ENCODE assay signal across 25 cellular contexts in genomic region chrX:51296138-51296537, GRCh38.
"Had no signal": no experiment of that assay in that cellular context is flagged by ENCODE, and none has a peak within 500 bp of the region (broad histone marks: within the 10 kb centered on the region; RNA-seq: fewer than 3 reads in every experiment).

No MANE protein-coding gene starts in this region.

- H3K27ac Mint-ChIP-seq: dendritic cell treated with granulocyte-macrophage colony-stimulating factor and Interleukin-4, amounts not matched to agents 40 ng/mL and 50 ng/mL, for 4 days; effector memory CD8-positive, alpha-beta T cell; endodermal cell had no signal

- ATAC-seq: effector memory CD8-positive, alpha-beta T cell; esophagus mucosa; foreskin keratinocyte; gastrocnemius medialis; gastroesophageal sphincter; heart left ventricle; heart right ventricle had no signal

- FAIRE-seq: endometrium, endothelial cell of umbilical vein, frontal cortex had no signal

- H3K4me1 Mint-ChIP-seq: endodermal cell had no signal

- H3K4me3 Mint-ChIP-seq: dendritic cell treated with granulocyte-macrophage colony-stimulating factor and Interleukin-4, amounts not matched to agents 40 ng/mL and 50 ng/mL, for 4 days; effector memory CD8-positive, alpha-beta T cell; endodermal cell had no signal

- H3K27me3 Mint-ChIP-seq: dendritic cell treated with granulocyte-macrophage colony-stimulating factor and Interleukin-4, amounts not matched to agents 40 ng/mL and 50 ng/mL, for 4 days; effector memory CD8-positive, alpha-beta T cell had no signal

- DNase-seq: colonic mucosa; cortex of kidney; dermis blood vessel endothelial cell; dorsolateral prefrontal cortex; effector CD4-positive, alpha-beta T cell; effector CD8-positive, alpha-beta T cell; effector memory CD4-positive, alpha-beta T cell; effector memory CD8-positive, alpha-beta T cell; endodermal cell; erythroblast; esophagus squamous epithelium; foreskin fibroblast; foreskin keratinocyte; foreskin melanocyte; gastrocnemius medialis; glutamatergic neuron; head of caudate nucleus; heart left ventricle; heart right ventricle had no signal
